ENCODE assay signal across 9 cellular contexts in the genomic region with DNA sequence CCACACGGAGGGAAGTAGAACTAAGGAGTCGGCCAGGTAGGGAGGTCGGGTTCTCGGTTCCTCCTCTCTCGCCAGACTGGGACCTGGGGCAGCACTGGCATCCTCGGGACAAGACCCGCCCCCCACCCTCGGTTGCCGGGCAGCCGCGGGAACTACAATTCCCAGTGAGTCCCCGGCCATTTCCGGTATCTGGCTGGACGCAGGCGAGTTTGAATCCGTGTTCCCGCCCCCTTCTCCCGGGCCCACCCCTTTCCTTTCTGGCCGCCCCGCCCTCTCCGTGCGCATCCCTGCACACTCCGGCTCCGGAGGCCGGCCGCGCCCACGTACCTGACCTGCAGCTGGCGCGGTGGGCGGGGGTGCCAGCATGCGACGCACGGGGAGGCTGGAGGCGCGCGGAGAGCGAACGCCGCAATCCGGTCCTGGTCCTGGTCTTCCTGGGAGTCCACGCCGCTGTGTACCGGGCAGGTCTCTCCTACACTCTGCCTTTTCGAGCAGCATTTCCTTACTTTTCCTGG. TPM values are rescaled to one million over a fixed set of nuclear protein-coding genes. Genes with fewer than 3 reads are reported as not detected.
A peak's percentile ranks its signal among the peaks of the same experiment; 100 is the strongest.
DNase-seq lines count a peak whose midpoint lies in the region; ATAC-seq and TF ChIP-seq lines count a peak whose summit lies in the region.
"Had no signal": no experiment of that assay in that cellular context is flagged by ENCODE, and none has a peak within 500 bp of the region (broad histone marks: within the 10 kb centered on the region; RNA-seq: fewer than 3 reads in every experiment).

No MANE protein-coding gene starts in this region.

- H3K9me3 Mint-ChIP-seq in natural killer cell treated with Interleukin-12 subunit alpha and Interleukin-12 subunit beta and Interleukin-15 and Interleukin-18, amount 100 ng/mL, for 72 hours, result no peaks in the 10 kb centered on the region

- H3K27me3 Mint-ChIP-seq in natural killer cell treated with Interleukin-12 subunit alpha and Interleukin-12 subunit beta and Interleukin-15 and Interleukin-18, amount 100 ng/mL, for 72 hours, result peaks cover 0 to 2% of the 10 kb centered on the region in 2 donors

- H3K36me3 Mint-ChIP-seq in natural killer cell treated with Interleukin-12 subunit alpha and Interleukin-12 subunit beta and Interleukin-15 and Interleukin-18, amount 100 ng/mL, for 72 hours, result no peaks in the 10 kb centered on the region

- no peaks in the 10 kb centered on the region for H3K9me2 ChIP-seq in Karpas-422 (replicated peaks; ENCODE audit: insufficient read depth, low read length)

- H3K27ac Mint-ChIP-seq in natural killer cell treated with Interleukin-12 subunit alpha and Interleukin-12 subunit beta and Interleukin-15 and Interleukin-18, amount 100 ng/mL, for 72 hours, result peak overlapping the region; percentile 65 to 70

- peak; percentile 66 for ATAC-seq in GM21723 (IDR thresholded peaks at IDR 0.05; ENCODE audit: unreplicated experiment)
- ATAC-seq in natural killer cell treated with Interleukin-12 subunit alpha and Interleukin-12 subunit beta and Interleukin-15 and Interleukin-18, amount 100 ng/mL, for 72 hours, result peak; percentile 82 to 84

- H3K27ac ChIP-seq in Karpas-422 (ENCODE audit: low read length) (no peak overlapping the region), Peyer's patch (peak overlapping the region; percentile 65 to 85 (median 78)), subcutaneous abdominal adipose tissue (ENCODE audit: low read depth, low read length) (no peak overlapping the region)

- TF ChIP-seq CTCF in Peyer's patch (IDR thresholded peaks at IDR 0.05), result no peak
- no peak for TF ChIP-seq CTCF in fibroblast of the aortic adventitia (IDR thresholded peaks at IDR 0.05; ENCODE audit: insufficient read depth, low read length)

- H3K27me3 ChIP-seq in Karpas-422 (ENCODE audit: low read length) (no peaks in the 10 kb centered on the region), Peyer's patch (no peaks in the 10 kb centered on the region), subcutaneous abdominal adipose tissue (ENCODE audit: control insufficient read depth in 5 of 5, insufficient read depth in 4 of 5, low read length in 5 of 5) (peaks cover 7 to 39% (median 31%) of the 10 kb centered on the region in 5 donors)

- peaks cover 20% of the 10 kb centered on the region for H3K4me1 ChIP-seq in Karpas-422 (ENCODE audit: low read length)
- H3K4me1 ChIP-seq in Peyer's patch, result no peaks in the 10 kb centered on the region
- peaks cover 0 to 17% (median 6%) of the 10 kb centered on the region in 5 donors for H3K4me1 ChIP-seq in subcutaneous abdominal adipose tissue (ENCODE audit: control insufficient read depth in 5 of 5, insufficient read depth in 5 of 5, low read length in 5 of 5)

- H3K4me3 ChIP-seq in Karpas-422 (ENCODE audit: low read length), result peak overlapping the region; percentile 66
- H3K4me3 ChIP-seq in Peyer's patch, result peak overlapping the region; percentile 44 to 66 (median 58)
- peak overlapping the region; percentile 84 for H3K4me3 ChIP-seq in fibroblast of the aortic adventitia (ENCODE audit: low read depth, low read length)
- H3K4me3 ChIP-seq in subcutaneous abdominal adipose tissue (ENCODE audit: low read depth in 1 of 5, low read length in 5 of 5), result peak overlapping the region; percentile 73 to 81 (median 75)

- DNase-seq in DMS153 (lab: John Stamatoyannopoulos, UW) (peak; percentile 54), Karpas-422 (peak; percentile 91), Peyer's patch (peak; percentile 85 to 95 (median 91)), fibroblast of the aortic adventitia (ENCODE audit: low read depth) (peak; percentile 69)
- DNase-seq in activated effector memory CD4-positive, alpha-beta T cell treated with Interleukin-2 at 50 U/mL for 16 hours, result peak; percentile 55
- DNase-seq in natural killer cell treated with Interleukin-12 subunit alpha and Interleukin-12 subunit beta and Interleukin-15 and Interleukin-18, amount 100 ng/mL, for 72 hours (ENCODE audit: low spot score), result peak; percentile 68

- peak in 1 of 2 donors; percentile 9 for TF ChIP-seq POLR2A in Peyer's patch (IDR thresholded peaks at IDR 0.05)

- H3K4me2 ChIP-seq in Karpas-422 (ENCODE audit: low read depth, low read length, poor library complexity, severe bottlenecking), result peak overlapping the region; percentile 70

- H2AFZ ChIP-seq in Karpas-422 (ENCODE audit: low read length), result 0 out of 2 replicates have a peak overlapping the region, but pooled peaks have one; percentile 12

- H3K9ac ChIP-seq in Karpas-422 (ENCODE audit: low read length) (peak overlapping the region; percentile 81), subcutaneous abdominal adipose tissue (ENCODE audit: low read length in 5 of 5) (peak overlapping the region in 4 of 5 donors; percentile 42 to 65 (median 60))

- no peaks in the 10 kb centered on the region for H4K20me1 ChIP-seq in Karpas-422 (ENCODE audit: insufficient read depth, low read depth, low read length)

- no peaks in the 10 kb centered on the region for H3K79me2 ChIP-seq in Karpas-422 (ENCODE audit: low read length)

- H3K9me3 ChIP-seq in Karpas-422 (ENCODE audit: low read length) (no peaks in the 10 kb centered on the region), Peyer's patch (no peaks in the 10 kb centered on the region), subcutaneous abdominal adipose tissue (ENCODE audit: control insufficient read depth in 5 of 5, low read length in 5 of 5) (no peaks in the 10 kb centered on the region)

- peaks cover 17 to 29% of the 10 kb centered on the region in 2 donors for H3K4me1 Mint-ChIP-seq in natural killer cell treated with Interleukin-12 subunit alpha and Interleukin-12 subunit beta and Interleukin-15 and Interleukin-18, amount 100 ng/mL, for 72 hours (ENCODE audit: low read depth in 2 of 2)

- no peaks in the 10 kb centered on the region for H3K36me3 ChIP-seq in Karpas-422 (ENCODE audit: insufficient read depth, low read length)
- H3K36me3 ChIP-seq in Peyer's patch, result no peaks in the 10 kb centered on the region
- no peaks in the 10 kb centered on the region for H3K36me3 ChIP-seq in subcutaneous abdominal adipose tissue (ENCODE audit: control insufficient read depth in 5 of 5, insufficient read depth in 5 of 5, low read length in 5 of 5)

- peak overlapping the region; percentile 86 for H3K4me3 Mint-ChIP-seq in natural killer cell treated with Interleukin-12 subunit alpha and Interleukin-12 subunit beta and Interleukin-15 and Interleukin-18, amount 100 ng/mL, for 72 hours

RNA-seq across cellular contexts. Expression of a gene that starts 10.2 kb away (rescaled TPM):
- total RNA-seq in Karpas-422 (2014; rRNA removed; shearing (Covaris generic); ENCODE audit: low replicate concordance), result 14.5 and 24.6 TPM in 2 replicates
- 10 to 100 TPM; 33.8 to 58.9 (median 52.8) TPM for total RNA-seq in Peyer's patch
- total RNA-seq in fibroblast of the aortic adventitia (ENCODE audit: low replicate concordance), result 15.0 and 15.4 TPM in 2 replicates
- 10 to 100 TPM in 1 of 2 donors, 1 to 10 TPM in 1; 9.5 to 13.2 TPM for total RNA-seq in natural killer cell treated with Interleukin-12 subunit alpha and Interleukin-12 subunit beta and Interleukin-15 and Interleukin-18, amount 100 ng/mL, for 72 hours

RNA-seq across cellular contexts. Expression of a gene that starts 11.3 kb away (rescaled TPM):
- total RNA-seq in Karpas-422 (2014; rRNA removed; shearing (Covaris generic); ENCODE audit: low replicate concordance), result not detected in 2 replicates
- total RNA-seq in Peyer's patch (10 to 100 TPM in 3 of 4 donors, not detected in 1; 37.0 to 84.4 (median 78.8) TPM), fibroblast of the aortic adventitia (ENCODE audit: low replicate concordance) (not detected in 2 replicates)
- total RNA-seq in natural killer cell treated with Interleukin-12 subunit alpha and Interleukin-12 subunit beta and Interleukin-15 and Interleukin-18, amount 100 ng/mL, for 72 hours, result under 1 TPM; 0.17 to 0.81 TPM
- total RNA-seq: glomerular endothelial cell had no signal

Comparison
In these comparisons a context has a peak if more than half of its experiments do, and no peak if none do; other contexts are left out.
1. H3K27ac ChIP-seq: peak in Peyer's patch (4 of 4); none in Karpas-422 (single experiment) and subcutaneous abdominal adipose tissue (single experiment).
2. Peak in every context shown above with its lines, with median percentiles within 50 percentile points of each other: DNase-seq and H3K4me3 ChIP-seq.